Comparison of ENCODE assay signal across 8 cellular contexts in the genomic region with DNA sequence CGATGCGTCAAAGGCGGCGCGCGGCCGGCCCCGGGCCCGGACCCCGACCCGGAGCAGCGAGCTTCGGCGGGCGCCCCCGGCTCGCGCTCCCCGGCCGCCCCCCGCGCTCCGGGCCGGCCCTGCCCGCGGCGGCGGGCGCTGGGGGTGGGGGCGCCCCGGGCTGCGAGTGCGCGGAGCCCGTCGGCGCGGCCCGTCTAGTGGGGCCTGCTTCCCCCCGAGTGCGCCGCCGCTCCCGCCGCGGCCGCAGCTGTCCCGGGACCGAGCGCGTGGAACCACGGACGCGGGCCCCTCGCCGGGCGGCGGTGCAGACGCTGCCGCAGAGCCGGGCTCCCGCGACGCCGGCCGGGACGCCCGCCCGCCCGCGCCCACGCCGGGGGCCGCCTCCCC. TPM values are rescaled to one million over a fixed set of nuclear protein-coding genes. Genes with fewer than 3 reads are reported as not detected.
DNase-seq lines count a peak whose midpoint lies in the region; ATAC-seq and TF ChIP-seq lines count a peak whose summit lies in the region.

No MANE protein-coding gene starts in this region.

- peaks cover 7% of the 10 kb centered on the region for H3K36me3 Mint-ChIP-seq in activated naive CD8-positive, alpha-beta T cell treated with anti-CD3 and anti-CD28 coated beads, Interleukin-2, amount 10 ng/mL, durations not matched to agents 7 days and 5 days
- peaks cover 2% of the 10 kb centered on the region for H3K36me3 Mint-ChIP-seq in memory B cell

- POLR2A ChIA-PET in BJ (lab: Charles Lee), result no interaction called here
- POLR2A ChIA-PET in activated naive CD8-positive, alpha-beta T cell treated with anti-CD3 and anti-CD28 coated beads, Interleukin-2, amount 10 ng/mL, durations not matched to agents 7 days and 5 days (lab: Charles Lee), result interaction anchor here (0.8 to 1.0 kb wide), 2 partner anchors 15 to 68 kb away, joined by 3 read pairs; no protein-coding TSS in a partner anchor

- H3K9me3 Mint-ChIP-seq in activated naive CD8-positive, alpha-beta T cell treated with anti-CD3 and anti-CD28 coated beads, Interleukin-2, amount 10 ng/mL, durations not matched to agents 7 days and 5 days, result no peaks in the 10 kb centered on the region
- H3K9me3 Mint-ChIP-seq in memory B cell, result no peaks in the 10 kb centered on the region

- DNase-seq in BJ (ENCODE audit: low read depth) (no peak), HFF-Myc (ENCODE audit: extremely low read depth, low read depth) (no peak), memory B cell (ENCODE audit: low spot score in 2 of 2) (no peak), NCI-H2196 (lab: John Stamatoyannopoulos, UW; ENCODE audit: unreplicated experiment) (no peak), mesenteric fat pad (ENCODE audit: low spot score) (no peak), globus pallidus (ENCODE audit: low spot score) (no peak)
- DNase-seq in activated naive CD8-positive, alpha-beta T cell treated with anti-CD3 and anti-CD28 coated beads, Interleukin-2, amount 10 ng/mL, durations not matched to agents 7 days and 5 days, result no peak

- ATAC-seq in activated naive CD8-positive, alpha-beta T cell treated with anti-CD3 and anti-CD28 coated beads, Interleukin-2, amount 10 ng/mL, durations not matched to agents 7 days and 5 days (ENCODE audit: low read depth), result peak; percentile 33
- peak; percentile 33 for ATAC-seq in memory B cell (ENCODE audit: low read depth)
- no peak for ATAC-seq in HG03039 (IDR thresholded peaks at IDR 0.05; ENCODE audit: unreplicated experiment)

- peak overlapping the region; percentile 74 for H3K4me3 Mint-ChIP-seq in activated naive CD8-positive, alpha-beta T cell treated with anti-CD3 and anti-CD28 coated beads, Interleukin-2, amount 10 ng/mL, durations not matched to agents 7 days and 5 days
- peak overlapping the region; percentile 79 for H3K4me3 Mint-ChIP-seq in memory B cell

- CTCF ChIA-PET in BJ (lab: Yijun Ruan, JAX), result interaction anchor here (1.0 to 1.5 kb wide), 3 partner anchors 67 to 138 kb away, joined by 3 read pairs; no protein-coding TSS in a partner anchor

- H3K36me3 ChIP-seq in BJ (ENCODE audit: control insufficient read depth, insufficient read depth, low read length), result peaks cover 3% of the 10 kb centered on the region; the same call in 1 of the 2 replicates

- no peak overlapping the region for H3K27ac Mint-ChIP-seq in activated naive CD8-positive, alpha-beta T cell treated with anti-CD3 and anti-CD28 coated beads, Interleukin-2, amount 10 ng/mL, durations not matched to agents 7 days and 5 days
- H3K27ac Mint-ChIP-seq in memory B cell, result no peak overlapping the region

- H3K4me1 Mint-ChIP-seq in activated naive CD8-positive, alpha-beta T cell treated with anti-CD3 and anti-CD28 coated beads, Interleukin-2, amount 10 ng/mL, durations not matched to agents 7 days and 5 days, result peaks cover 39% of the 10 kb centered on the region
- H3K4me1 Mint-ChIP-seq in memory B cell, result peaks cover 15% of the 10 kb centered on the region

- H3K4me3 ChIP-seq in BJ (ENCODE audit: low read depth, low read length) (peak overlapping the region; percentile 68), HFF-Myc (replicated peaks; ENCODE audit: low read depth, low read length) (peak overlapping the region; percentile 58)

- no peaks in the 10 kb centered on the region for H3K27me3 ChIP-seq in BJ (ENCODE audit: control insufficient read depth, insufficient read depth, low read length)

- H3K27me3 Mint-ChIP-seq in activated naive CD8-positive, alpha-beta T cell treated with anti-CD3 and anti-CD28 coated beads, Interleukin-2, amount 10 ng/mL, durations not matched to agents 7 days and 5 days, result peaks cover 17% of the 10 kb centered on the region
- peaks cover 7% of the 10 kb centered on the region for H3K27me3 Mint-ChIP-seq in memory B cell

- TF ChIP-seq CTCF in BJ (IDR thresholded peaks at IDR 0.05; ENCODE audit: insufficient read depth, low read depth, low read length) (no peak), HFF-Myc (IDR thresholded peaks at IDR 0.05; ENCODE audit: low read depth, low read length, missing control alignments) (no peak)

RNA-seq across cellular contexts. Expression of a gene that starts 0.3 kb away (rescaled TPM):
- 19.3 and 28.2 TPM in 2 replicates for polyA plus RNA-seq in BJ (2011; rRNA removed)
- 30.2 and 34.2 TPM in 2 replicates for polyA minus RNA-seq in BJ (2011; rRNA and poly(A)+ RNA removed)
- total RNA-seq in activated naive CD8-positive, alpha-beta T cell treated with anti-CD3 and anti-CD28 coated beads, Interleukin-2, amount 10 ng/mL, durations not matched to agents 7 days and 5 days, result 10 to 100 TPM in 1 of 2 experiments, 1 to 10 TPM in 1; 9.9 to 10.1 TPM
- total RNA-seq in mesenteric fat pad, result 11.7 TPM
